ENCODE assay signal across 15 cellular contexts in genomic region chr2:109270758-109271305, GRCh38.
DNase-seq lines count a peak whose midpoint lies in the region; ATAC-seq and TF ChIP-seq lines count a peak whose summit lies in the region.
"Had no signal": no experiment of that assay in that cellular context is flagged by ENCODE, and none has a peak within 500 bp of the region (broad histone marks: within the 10 kb centered on the region; RNA-seq: fewer than 3 reads in every experiment).

No MANE protein-coding gene starts in this region.

- H3K36me3 Mint-ChIP-seq in chondrocyte (ENCODE audit: low read depth) = no peaks in the 10 kb centered on the region
- no peaks in the 10 kb centered on the region for H3K36me3 Mint-ChIP-seq in nephron (ENCODE audit: low read depth)
- H3K36me3 Mint-ChIP-seq: WTC11 had no signal

- TF ChIP-seq CTCF in HEK293 (tag by site-specific recombination; IDR thresholded peaks at IDR 0.05) = no peak
- no peak for TF ChIP-seq CTCF in chondrocyte (IDR thresholded peaks at IDR 0.05)
- no peak for TF ChIP-seq CTCF in nephron (IDR thresholded peaks at IDR 0.05; ENCODE audit: unreplicated experiment in 3 of 3)

- H3K36me3 ChIP-seq in HEK293 (ENCODE audit: control insufficient read depth in 2 of 2, insufficient read depth in 1 of 2, low read length in 2 of 2) = no peaks in the 10 kb centered on the region
- H3K36me3 ChIP-seq: gastrocnemius medialis, neutrophil, right lobe of liver had no signal

- H3K4me3 Mint-ChIP-seq in chondrocyte (ENCODE audit: unreplicated experiment) = no peak overlapping the region
- no peak overlapping the region for H3K4me3 Mint-ChIP-seq in nephron
- H3K4me3 Mint-ChIP-seq: WTC11 had no signal

- H3K27ac ChIP-seq in HEK293 (ENCODE audit: extremely low read depth, low read depth, low read length) = no peak overlapping the region
- H3K27ac ChIP-seq: gastrocnemius medialis, neutrophil, right lobe of liver had no signal

- DNase-seq in COLO668 (lab: John Stamatoyannopoulos, UW; ENCODE audit: unreplicated experiment) = peak; percentile 55
- DNase-seq in chondrocyte (ENCODE audit: low spot score) = no peak
- DNase-seq in hypothalamus (lab: John Stamatoyannopoulos, UW) = no peak
- DNase-seq in AG08395 (ENCODE audit: low spot score) = no peak
- no peak for DNase-seq in C1 segment of cervical spinal cord (lab: John Stamatoyannopoulos, UW)
- DNase-seq: AML-193, gastrocnemius medialis, right lobe of liver, SIG-M5, T-helper 2 cell had no signal

- ATAC-seq in HG03095 (IDR thresholded peaks at IDR 0.05; ENCODE audit: unreplicated experiment) = no peak
- ATAC-seq: gastrocnemius medialis, right lobe of liver, WTC11 had no signal

- peaks cover 83% of the 10 kb centered on the region for H3K4me1 Mint-ChIP-seq in chondrocyte (ENCODE audit: low read depth)
- H3K4me1 Mint-ChIP-seq in nephron = peaks cover 37% of the 10 kb centered on the region

- no peaks in the 10 kb centered on the region for H3K9me3 ChIP-seq in HEK293 (ENCODE audit: control insufficient read depth, insufficient read depth, low read depth, low read length)
- H3K9me3 ChIP-seq: gastrocnemius medialis, neutrophil, right lobe of liver had no signal

- peak overlapping the region; percentile 20 for H3K27ac Mint-ChIP-seq in chondrocyte (ENCODE audit: unreplicated experiment)
- H3K27ac Mint-ChIP-seq in nephron = peak overlapping the region in 2 of 3 experiments; percentile 53 to 55
- H3K27ac Mint-ChIP-seq: WTC11 had no signal

- CTCF ChIA-PET in HEK293 (lab: Yijun Ruan, JAX) = interaction anchor here (0.6 kb wide), 1 partner anchor 13 kb away, joined by 3 read pairs; no protein-coding TSS in a partner anchor

- H3K4me3 ChIP-seq in HEK293 (ENCODE audit: low read depth, low read length) = no peak overlapping the region
- H3K4me3 ChIP-seq: gastrocnemius medialis, right lobe of liver had no signal

- H3K4me1 ChIP-seq in HEK293 (ENCODE audit: control insufficient read depth, insufficient read depth, low read length) = no peaks in the 10 kb centered on the region; the same call in 1 of the 2 replicates
- H3K4me1 ChIP-seq: right lobe of liver had no signal

- H3K27me3 Mint-ChIP-seq in chondrocyte (ENCODE audit: low read depth) (no peaks in the 10 kb centered on the region), nephron (ENCODE audit: low read depth) (peaks cover 43% of the 10 kb centered on the region)

- H3K9me3 Mint-ChIP-seq in chondrocyte (ENCODE audit: low read depth) (no peaks in the 10 kb centered on the region), nephron (no peaks in the 10 kb centered on the region)
- H3K9me3 Mint-ChIP-seq: WTC11 had no signal

- POLR2A ChIA-PET in HEK293 (lab: Yijun Ruan, JAX) = no interaction called here

TF ChIP-seq in HEK293, 187 proteins besides CTCF, POLR2A, EP300 and RAD21:
- TF ChIP-seq ZNF404 (tag by site-specific recombination; IDR thresholded peaks at IDR 0.05) (no peak), ZNF549 (tag by site-specific recombination; IDR thresholded peaks at IDR 0.05) (no peak), ZNF280C (tag by site-specific recombination; IDR thresholded peaks at IDR 0.05) (no peak), KLF1 (tag by site-specific recombination; IDR thresholded peaks at IDR 0.05) (peak; percentile 60), ZBTB48 (tag by site-specific recombination; IDR thresholded peaks at IDR 0.05) (no peak), ZFHX2 (tag by site-specific recombination; conservative IDR thresholded peaks at IDR 0.05) (no peak), BCL11A (tag by site-specific recombination; IDR thresholded peaks at IDR 0.05; ENCODE audit: low read depth) (no peak), ZBTB20 (tag by site-specific recombination; IDR thresholded peaks at IDR 0.05) (no peak), ZFP41 (tag by site-specific recombination; IDR thresholded peaks at IDR 0.05; ENCODE audit: borderline replicate concordance) (no peak)
